8 cellular contexts compared by ENCODE assay signal in genomic region chr1:231806623-231807470, GRCh38.
DNase-seq lines count a peak whose midpoint lies in the region; ATAC-seq and TF ChIP-seq lines count a peak whose summit lies in the region.

No MANE protein-coding gene starts in this region.

- H3K27ac ChIP-seq in caudate nucleus (ENCODE audit: low read depth, low read length) (no peak overlapping the region), left lung (no peak overlapping the region)

- no peak overlapping the region for H3K4me3 Mint-ChIP-seq in stimulated activated naive CD8-positive, alpha-beta T cell treated with anti-CD3 and anti-CD28 coated beads, Interleukin-15, amount 100 ng/mL, for 72 hours

- intact Hi-C loops in left lung (cut with DNase I), result no loop called here

- DNase-seq in ELF-1 (ENCODE audit: low read depth, low spot score), result peak; percentile 87
- DNase-seq in Jurkat, Clone E6-1 (ENCODE audit: low read depth, low spot score), result peak; percentile 18
- peak; percentile 81 for DNase-seq in RPMI8226
- DNase-seq in caudate nucleus (lab: John Stamatoyannopoulos, UW), result peak in 37 of 61 donors; percentile 2 to 52 (median 15)
- peak; percentile 60 to 85 for DNase-seq in left lung
- peak; percentile 19 to 35 for DNase-seq in stimulated activated naive CD8-positive, alpha-beta T cell treated with anti-CD3 and anti-CD28 coated beads, Interleukin-15, amount 100 ng/mL, for 72 hours

- peak; percentile 47 to 62 for TF ChIP-seq CTCF in left lung (IDR thresholded peaks at IDR 0.05)

- peaks cover 0 to 26% of the 10 kb centered on the region in 2 donors for H3K4me1 ChIP-seq in left lung

- peak; percentile 97 for ATAC-seq in GM21526 (IDR thresholded peaks at IDR 0.05; ENCODE audit: low FRiP score, unreplicated experiment)
- peak; percentile 94 for ATAC-seq in left lung
- peak; percentile 92 for ATAC-seq in stimulated activated naive CD8-positive, alpha-beta T cell treated with anti-CD3 and anti-CD28 coated beads, Interleukin-15, amount 100 ng/mL, for 72 hours
- no peak for ATAC-seq in HG03097 (IDR thresholded peaks at IDR 0.05; ENCODE audit: low FRiP score, unreplicated experiment)

- H3K9me3 Mint-ChIP-seq in stimulated activated naive CD8-positive, alpha-beta T cell treated with anti-CD3 and anti-CD28 coated beads, Interleukin-15, amount 100 ng/mL, for 72 hours, result no peaks in the 10 kb centered on the region

- H3K27me3 ChIP-seq in left lung, result no peaks in the 10 kb centered on the region

- no peaks in the 10 kb centered on the region for H3K27me3 Mint-ChIP-seq in stimulated activated naive CD8-positive, alpha-beta T cell treated with anti-CD3 and anti-CD28 coated beads, Interleukin-15, amount 100 ng/mL, for 72 hours

- H3K9me3 ChIP-seq in left lung, result no peaks in the 10 kb centered on the region

- no peak overlapping the region for H3K4me3 ChIP-seq in Jurkat, Clone E6-1 (ENCODE audit: low read length)
- no peak overlapping the region for H3K4me3 ChIP-seq in left lung

- H3K27ac Mint-ChIP-seq in stimulated activated naive CD8-positive, alpha-beta T cell treated with anti-CD3 and anti-CD28 coated beads, Interleukin-15, amount 100 ng/mL, for 72 hours, result no peak overlapping the region

- no peaks in the 10 kb centered on the region for H3K36me3 ChIP-seq in left lung

- H3K4me1 Mint-ChIP-seq in stimulated activated naive CD8-positive, alpha-beta T cell treated with anti-CD3 and anti-CD28 coated beads, Interleukin-15, amount 100 ng/mL, for 72 hours, result no peaks in the 10 kb centered on the region

Comparison
In these comparisons a context has a peak if more than half of its experiments do, and no peak if none do; other contexts are left out.
1. DNase-seq: peak in every context shown above with its lines; median percentile 87 in ELF-1; 81 in RPMI8226; 72 in left lung; 27 in stimulated activated naive CD8-positive, alpha-beta T cell treated with anti-CD3 and anti-CD28 coated beads, Interleukin-15, amount 100 ng/mL, for 72 hours; 18 in Jurkat, Clone E6-1; 15 in caudate nucleus.